Comparison of ENCODE assay signal across 19 cellular contexts in the genomic region with DNA sequence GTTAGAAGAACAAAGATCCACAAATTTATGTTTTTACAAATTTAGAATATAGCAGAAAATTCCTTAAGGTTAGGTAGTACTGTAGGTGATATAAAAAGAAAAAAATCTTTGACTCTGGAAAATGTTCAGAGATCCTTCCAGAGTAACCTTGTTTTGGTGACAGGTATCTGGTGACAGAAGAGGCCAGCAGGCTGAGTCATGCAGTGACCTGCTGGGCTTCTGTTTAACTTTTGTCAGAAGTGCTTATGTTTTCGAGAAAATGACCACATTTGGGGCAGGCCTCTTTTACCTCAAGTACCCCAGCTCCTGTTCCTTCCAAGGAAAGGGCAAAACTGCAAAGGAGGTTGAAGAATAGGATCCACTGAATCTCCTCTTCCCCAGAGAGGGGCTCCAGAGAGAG. TPM values are rescaled to one million over a fixed set of nuclear protein-coding genes. Genes with fewer than 3 reads are reported as not detected.
DNase-seq lines count a peak whose midpoint lies in the region; ATAC-seq lines count a peak whose summit lies in the region.
"Had no signal": no experiment of that assay in that cellular context is flagged by ENCODE, and none has a peak within 500 bp of the region (broad histone marks: within the 10 kb centered on the region; RNA-seq: fewer than 3 reads in every experiment).

No MANE protein-coding gene starts in this region.

- no peaks in the 10 kb centered on the region for H3K27me3 Mint-ChIP-seq in CD8-positive, alpha-beta memory T cell
- no peaks in the 10 kb centered on the region for H3K27me3 Mint-ChIP-seq in naive thymus-derived CD4-positive, alpha-beta T cell

- POLR2A ChIA-PET in CD8-positive, alpha-beta memory T cell (lab: Charles Lee): no interaction called here
- POLR2A ChIA-PET in naive thymus-derived CD4-positive, alpha-beta T cell (lab: Charles Lee): no interaction called here

- intact Hi-C loops in naive thymus-derived CD4-positive, alpha-beta T cell (cut with micrococcal nuclease): loop anchor here in 1 of 2 donors (5.0 kb wide), 1 partner anchor 326 kb away; no protein-coding TSS in a partner anchor

- H3K9me3 ChIP-seq in CD8-positive, alpha-beta memory T cell (ENCODE audit: low read length): no peaks in the 10 kb centered on the region
- no peaks in the 10 kb centered on the region for H3K9me3 ChIP-seq in HUES64 (ENCODE audit: insufficient read depth, low read depth, low read length)
- H3K9me3 ChIP-seq in ectodermal cell (ENCODE audit: control insufficient read depth, low read length): no peaks in the 10 kb centered on the region
- H3K9me3 ChIP-seq in naive thymus-derived CD4-positive, alpha-beta T cell (ENCODE audit: control insufficient read depth in 2 of 3, low read length in 3 of 3): no peaks in the 10 kb centered on the region
- H3K9me3 ChIP-seq in HAP-1: no peaks in the 10 kb centered on the region
- H3K9me3 ChIP-seq: BLaER1, vagina had no signal

- H3K4me1 Mint-ChIP-seq in CD8-positive, alpha-beta memory T cell: no peaks in the 10 kb centered on the region
- peaks cover 0 to 3% (median 0%) of the 10 kb centered on the region in 7 donors for H3K4me1 Mint-ChIP-seq in naive thymus-derived CD4-positive, alpha-beta T cell

- H3K27ac Mint-ChIP-seq in CD8-positive, alpha-beta memory T cell: peak overlapping the region in 3 of 8 donors; percentile 53 to 72 (median 71)
- H3K27ac Mint-ChIP-seq in naive thymus-derived CD4-positive, alpha-beta T cell: peak overlapping the region in 5 of 9 donors; percentile 15 to 63 (median 35)

- no peak overlapping the region for H3K4me3 ChIP-seq in CD8-positive, alpha-beta memory T cell (ENCODE audit: low read length)
- H3K4me3 ChIP-seq in HUES64 (ENCODE audit: low read length) (no peak overlapping the region), ectodermal cell (ENCODE audit: insufficient read depth, low read depth, low read length) (no peak overlapping the region), HAP-1 (no peak overlapping the region)
- H3K4me3 ChIP-seq in naive thymus-derived CD4-positive, alpha-beta T cell (ENCODE audit: low read length): no peak overlapping the region
- H3K4me3 ChIP-seq: BLaER1, vagina had no signal

- no peak overlapping the region for H3K4me3 Mint-ChIP-seq in CD8-positive, alpha-beta memory T cell
- H3K4me3 Mint-ChIP-seq in naive thymus-derived CD4-positive, alpha-beta T cell: no peak overlapping the region

- H3K36me3 ChIP-seq in CD8-positive, alpha-beta memory T cell (ENCODE audit: insufficient read depth, low read length): peaks cover 3% of the 10 kb centered on the region
- H3K36me3 ChIP-seq in HUES64 (ENCODE audit: insufficient read depth, low read length): peaks cover 89% of the 10 kb centered on the region
- peaks cover 65% of the 10 kb centered on the region for H3K36me3 ChIP-seq in ectodermal cell (ENCODE audit: control insufficient read depth, insufficient read depth, low read length)
- peaks cover 0 to 55% (median 0%) of the 10 kb centered on the region in 3 experiments for H3K36me3 ChIP-seq in naive thymus-derived CD4-positive, alpha-beta T cell (ENCODE audit: control insufficient read depth in 2 of 3, insufficient read depth in 3 of 3, low read length in 3 of 3)
- H3K36me3 ChIP-seq in HAP-1 (replicated peaks): peaks cover 49% of the 10 kb centered on the region

- peak overlapping the region; percentile 37; the same call in 1 of the 2 replicates for H3K9ac ChIP-seq in HUES64 (ENCODE audit: low read depth, low read length)
- H3K9ac ChIP-seq: BLaER1, KMS-11 had no signal

- H3K27me3 ChIP-seq in CD8-positive, alpha-beta memory T cell (ENCODE audit: insufficient read depth, low read length, poor library complexity, severe bottlenecking): no peaks in the 10 kb centered on the region
- H3K27me3 ChIP-seq in HUES64 (ENCODE audit: insufficient read depth, low read length): no peaks in the 10 kb centered on the region
- H3K27me3 ChIP-seq in ectodermal cell (ENCODE audit: control insufficient read depth, insufficient read depth, low read length, poor library complexity, severe bottlenecking): no peaks in the 10 kb centered on the region
- no peaks in the 10 kb centered on the region for H3K27me3 ChIP-seq in naive thymus-derived CD4-positive, alpha-beta T cell (ENCODE audit: control insufficient read depth in 2 of 2, insufficient read depth in 2 of 2, low read length in 2 of 2)
- no peaks in the 10 kb centered on the region for H3K27me3 ChIP-seq in HAP-1 (ENCODE audit: low read depth)
- H3K27me3 ChIP-seq: BLaER1, vagina had no signal

- WGBS in HUES64: 33% methylated on average over 1 of the region's 1 CpG
- WGBS in ectodermal cell, 2 experiments: 36 to 52% methylated on average over 1 of the region's 1 CpG

- H3K9me3 Mint-ChIP-seq in CD8-positive, alpha-beta memory T cell: no peaks in the 10 kb centered on the region
- no peaks in the 10 kb centered on the region for H3K9me3 Mint-ChIP-seq in naive thymus-derived CD4-positive, alpha-beta T cell

- ATAC-seq in naive thymus-derived CD4-positive, alpha-beta T cell: no peak
- ATAC-seq in GM21390 (IDR thresholded peaks at IDR 0.05; ENCODE audit: unreplicated experiment): no peak

- no peaks in the 10 kb centered on the region for H3K4me1 ChIP-seq in CD8-positive, alpha-beta memory T cell (ENCODE audit: insufficient read depth, low read length)
- peaks cover 25% of the 10 kb centered on the region for H3K4me1 ChIP-seq in HUES64 (ENCODE audit: insufficient read depth, low read length)
- H3K4me1 ChIP-seq in ectodermal cell (ENCODE audit: control insufficient read depth, insufficient read depth, low read length): peaks cover 11% of the 10 kb centered on the region
- H3K4me1 ChIP-seq in naive thymus-derived CD4-positive, alpha-beta T cell (ENCODE audit: control insufficient read depth in 2 of 2, insufficient read depth in 2 of 2, low read length in 2 of 2): no peaks in the 10 kb centered on the region
- H3K4me1 ChIP-seq in HAP-1: no peaks in the 10 kb centered on the region
- H3K4me1 ChIP-seq: BLaER1, vagina had no signal

- peaks cover 4 to 76% (median 12%) of the 10 kb centered on the region in 3 donors for H3K36me3 Mint-ChIP-seq in CD8-positive, alpha-beta memory T cell
- peaks cover 4 to 60% (median 12%) of the 10 kb centered on the region in 5 donors for H3K36me3 Mint-ChIP-seq in naive thymus-derived CD4-positive, alpha-beta T cell

- DNase-seq in CD8-positive, alpha-beta memory T cell: no peak
- no peak for DNase-seq in naive thymus-derived CD4-positive, alpha-beta T cell
- DNase-seq in cerebellum (ENCODE audit: low spot score) (no peak), COLO668 (lab: John Stamatoyannopoulos, UW; ENCODE audit: unreplicated experiment) (no peak), HAP-1 (ENCODE audit: low spot score in 2 of 2) (no peak)
- DNase-seq: activated T-cell treated with anti-CD3 and anti-CD28 coated beads, Interleukin-2, amount 50 U/mL, for 1 hour; effector CD8-positive, alpha-beta T cell; foreskin fibroblast; islet precursor cell; NCI-H146; retina; stimulated activated CD4-positive, alpha-beta T cell treated with anti-CD3 and anti-CD28 coated beads, Interleukin-2, amount 100 ng/mL, for 48 hours had no signal

- in situ Hi-C loops in HAP-1 (cut with MboI; ENCODE audit: low sequenced_read_pairs): no loop called here

- H3K27ac ChIP-seq in CD8-positive, alpha-beta memory T cell (ENCODE audit: low read depth, low read length): peak overlapping the region; percentile 35
- H3K27ac ChIP-seq in HUES64 (ENCODE audit: low read depth, low read length) (peak overlapping the region; percentile 75), ectodermal cell (ENCODE audit: insufficient read depth, low read depth, low read length, poor library complexity, severe bottlenecking) (peak overlapping the region; percentile 27)
- no peak overlapping the region for H3K27ac ChIP-seq in naive thymus-derived CD4-positive, alpha-beta T cell (ENCODE audit: low read depth, low read length)
- H3K27ac ChIP-seq: BLaER1, KMS-11, vagina had no signal

- CTCF ChIA-PET in CD8-positive, alpha-beta memory T cell (lab: Charles Lee): no interaction called here
- CTCF ChIA-PET in naive thymus-derived CD4-positive, alpha-beta T cell (lab: Charles Lee): no interaction called here

RNA-seq across cellular contexts. Expression of a gene that starts 10.5 kb away (rescaled TPM):
- not detected for total RNA-seq in CD8-positive, alpha-beta memory T cell
- not detected for polyA plus RNA-seq in CD8-positive, alpha-beta memory T cell
- not detected for polyA plus RNA-seq in HUES64 (2013, experiment 1 of 2)
- not detected for polyA plus RNA-seq in HUES64 (2013, experiment 2 of 2)
- polyA plus RNA-seq in ectodermal cell (2013, experiment 1 of 4): not detected
- polyA plus RNA-seq in ectodermal cell (2013, experiment 2 of 4): not detected
- not detected for polyA plus RNA-seq in ectodermal cell (2013, experiment 3 of 4)
- not detected for polyA plus RNA-seq in ectodermal cell (2013, experiment 4 of 4)
- not detected for total RNA-seq in naive thymus-derived CD4-positive, alpha-beta T cell
- not detected for polyA plus RNA-seq in naive thymus-derived CD4-positive, alpha-beta T cell
- total RNA-seq in cerebellum: not detected
- total RNA-seq: NCI-H460, vagina had no signal
